In genomic region chr9:128656416-128657343, GRCh38 we compare ENCODE assay signal across 8 cellular contexts. TPM values are rescaled to one million over a fixed set of nuclear protein-coding genes. Genes with fewer than 3 reads are reported as not detected.
DNase-seq lines count a peak whose midpoint lies in the region; ATAC-seq, FAIRE-seq and TF ChIP-seq lines count a peak whose summit lies in the region.

Gene DYNC2I2 (minus strand): TSS chr9:128656847. CDS start chr9:128656726, 121 bp downstream.

- TF ChIP-seq CTCF in A673 (conservative IDR thresholded peaks at IDR 0.05; ENCODE audit: low read depth, low read length) = no peak
- TF ChIP-seq CTCF in WERI-Rb-1 (IDR thresholded peaks at IDR 0.05; ENCODE audit: low read depth, low read length) = no peak
- peak in 1 of 3 donors; percentile 11 for TF ChIP-seq CTCF in breast epithelium (IDR thresholded peaks at IDR 0.05)

- H3K4me1 ChIP-seq in A673 (ENCODE audit: insufficient read depth, low read length, poor library complexity, severe bottlenecking) = no peaks in the 10 kb centered on the region
- H3K4me1 ChIP-seq in breast epithelium = no peaks in the 10 kb centered on the region
- H3K4me1 ChIP-seq in small intestine (ENCODE audit: control insufficient read depth in 2 of 2, insufficient read depth in 1 of 2, low read depth in 1 of 2, low read length in 1 of 2) = no peaks in the 10 kb centered on the region

- DNase-seq in A673 (ENCODE audit: low spot score) (peak; percentile 95), NCI-H2227 (lab: John Stamatoyannopoulos, UW; ENCODE audit: unreplicated experiment) (peak; percentile 95), WERI-Rb-1 (peak; percentile 97), breast epithelium (ENCODE audit: low spot score in 2 of 2) (peak; percentile 90 to 96), iPS-NIHi11 (ENCODE audit: low spot score) (peak; percentile 100), small intestine (peak; percentile 94)

- ATAC-seq in GM18867 (IDR thresholded peaks at IDR 0.05; ENCODE audit: unreplicated experiment) (peak; percentile 72), HG03108 (IDR thresholded peaks at IDR 0.05; ENCODE audit: unreplicated experiment) (peak; percentile 64)

- no TSS peak for BruUV-seq in A673 (replicated peaks; lab: Mats Ljungman, UMichigan)

- H3K4me3 ChIP-seq in A673 (ENCODE audit: low read depth, low read length, poor library complexity, severe bottlenecking) (peak within 1 kb of the TSS; percentile 69), WERI-Rb-1 (ENCODE audit: low read depth, low read length) (peak within 1 kb of the TSS; percentile 71), breast epithelium (peak within 1 kb of the TSS; percentile 63 to 87 (median 76)), small intestine (ENCODE audit: low read depth in 1 of 2, low read length in 2 of 2) (peak within 1 kb of the TSS; percentile 76 to 86)

- H3K36me3 ChIP-seq in A673 (ENCODE audit: insufficient read depth, low read length, poor library complexity, severe bottlenecking) (no peaks in the 10 kb centered on the region), WERI-Rb-1 (peaks cover 23% of the 10 kb centered on the region), breast epithelium (no peaks in the 10 kb centered on the region), small intestine (ENCODE audit: control insufficient read depth in 2 of 2, insufficient read depth in 2 of 2, low read length in 2 of 2) (no peaks in the 10 kb centered on the region)

- intact Hi-C loops in A673 (cut with micrococcal nuclease; ENCODE audit: unreplicated experiment) (no loop called here), breast epithelium (cut with DNase I; ENCODE audit: low total_unique reads) (no loop called here)

- H3K27me3 ChIP-seq in A673 (replicated peaks; ENCODE audit: insufficient read depth, low read depth, low read length, poor library complexity) (no peaks in the 10 kb centered on the region), WERI-Rb-1 (ENCODE audit: insufficient read depth, low read depth, severe bottlenecking) (no peaks in the 10 kb centered on the region), breast epithelium (no peaks in the 10 kb centered on the region), small intestine (ENCODE audit: control insufficient read depth in 2 of 2, insufficient read depth in 2 of 2, low read length in 2 of 2) (no peaks in the 10 kb centered on the region)

- peak within 1 kb of the TSS; percentile 100 for H3K27ac ChIP-seq in A673 (ENCODE audit: low read depth, low read length, poor library complexity, severe bottlenecking)
- H3K27ac ChIP-seq in WERI-Rb-1 = peak within 1 kb of the TSS; percentile 100
- peak within 1 kb of the TSS; percentile 93 to 95 for H3K27ac ChIP-seq in breast epithelium
- H3K27ac ChIP-seq in small intestine (ENCODE audit: low read depth in 1 of 2, low read length in 1 of 2) = peak within 1 kb of the TSS; percentile 97 to 98

- CTCF ChIA-PET in A673 (lab: Charles Lee) = no interaction called here

- POLR2A ChIA-PET in A673 (lab: Charles Lee; ENCODE audit: low non-redundant PET) = no interaction called here

- H3K9me3 ChIP-seq in A673 (ENCODE audit: low read depth, low read length, poor library complexity, severe bottlenecking) = no peaks in the 10 kb centered on the region
- H3K9me3 ChIP-seq in WERI-Rb-1 (ENCODE audit: severe bottlenecking) = no peaks in the 10 kb centered on the region
- H3K9me3 ChIP-seq in breast epithelium = no peaks in the 10 kb centered on the region
- H3K9me3 ChIP-seq in small intestine (ENCODE audit: control insufficient read depth, low read depth) = no peaks in the 10 kb centered on the region

- WGBS in small intestine, 3 donors = 0 to 1% (median 1%) methylated on average over 58 to 86 of the region's 86 CpGs

- TF ChIP-seq POLR2A in breast epithelium (IDR thresholded peaks at IDR 0.05) = peak; percentile 30

- FAIRE-seq in small intestine (lab: Jason Lieb, UNC) = no peak

RNA-seq across cellular contexts. Expression of gene DYNC2I2, which starts in this region (rescaled TPM):
- 135 TPM in 2 replicates for total RNA-seq in A673 (2021)
- total RNA-seq in breast epithelium = 10 to 100 TPM; 23.7 to 67.0 (median 54.1) TPM
- 100 to 1,000 TPM in 2 of 3 donors, 10 to 100 TPM in 1; 70.9 to 122 (median 114) TPM for polyA plus RNA-seq in small intestine

Comparison
In these comparisons a context has a peak if more than half of its experiments do, and no peak if none do; other contexts are left out.
1. Peak in every context shown above with its lines: DNase-seq, ATAC-seq, H3K4me3 ChIP-seq and H3K27ac ChIP-seq.